ENCODE assay signal across 8 cellular contexts in the genomic region with DNA sequence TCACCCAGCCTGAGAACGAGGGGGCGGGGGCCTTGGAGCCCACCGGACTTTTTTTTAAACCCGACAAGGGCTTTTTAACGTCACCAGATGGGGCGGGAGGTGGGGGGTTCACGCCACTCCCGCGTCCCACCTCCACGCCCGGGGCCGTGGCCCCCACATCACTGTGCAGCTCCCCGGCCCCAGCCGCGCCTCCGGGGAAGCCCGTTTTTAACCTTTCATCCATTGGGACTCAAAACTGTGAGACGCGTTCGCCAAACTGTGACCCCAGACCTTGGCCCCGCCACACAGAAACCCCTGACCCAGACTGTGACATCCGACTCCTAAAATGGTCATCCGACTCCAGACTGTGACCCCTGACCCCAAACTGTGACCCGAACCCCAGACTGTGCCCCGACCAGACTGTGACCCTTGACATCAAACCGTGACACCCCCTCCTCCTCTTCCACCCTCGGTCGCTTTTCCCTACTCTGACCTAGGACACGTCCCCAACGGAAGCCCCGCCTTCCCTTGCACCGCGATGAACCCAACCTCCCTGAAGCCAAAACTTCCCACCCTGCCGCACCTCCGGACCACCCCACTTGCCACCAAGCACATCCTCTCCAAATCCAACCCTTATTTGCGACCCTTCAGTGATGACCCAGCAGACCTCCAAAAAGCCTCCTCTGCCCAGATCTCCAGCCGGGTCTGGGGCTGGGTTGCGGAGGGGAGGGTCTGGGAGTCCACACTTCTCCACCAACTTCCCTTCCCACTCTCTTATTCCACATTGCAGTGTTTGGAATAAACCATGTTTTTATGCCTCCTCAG. TPM values are rescaled to one million over a fixed set of nuclear protein-coding genes. Genes with fewer than 3 reads are reported as not detected.
A peak's percentile ranks its signal among the peaks of the same experiment; 100 is the strongest.
DNase-seq lines count a peak whose midpoint lies in the region; ATAC-seq and TF ChIP-seq lines count a peak whose summit lies in the region.

No MANE protein-coding gene starts in this region.

- H3K4me1 Mint-ChIP-seq in CD8-positive, alpha-beta memory T cell = peaks cover 28 to 48% (median 41%) of the 10 kb centered on the region in 3 donors
- peaks cover 15% of the 10 kb centered on the region for H3K4me1 Mint-ChIP-seq in neural progenitor cell

- no peak overlapping the region for H2BK5ac ChIP-seq in IMR-90 (ENCODE audit: low read depth, low read length, poor library complexity, severe bottlenecking)

- no peak overlapping the region for H2BK15ac ChIP-seq in IMR-90 (ENCODE audit: low read depth, low read length)

- no TSS peak for BruUV-seq in IMR-90 (replicated peaks; lab: Mats Ljungman, UMichigan)

- peaks cover 14% of the 10 kb centered on the region for H3K36me3 ChIP-seq in CD8-positive, alpha-beta memory T cell (ENCODE audit: insufficient read depth, low read length)
- H3K36me3 ChIP-seq in IMR-90 (ENCODE audit: control insufficient read depth, insufficient read depth, low read length) = peaks cover 3% of the 10 kb centered on the region; the same call in 1 of the 2 replicates
- no peaks in the 10 kb centered on the region for H3K36me3 ChIP-seq in breast epithelium
- H3K36me3 ChIP-seq in neural progenitor cell = peaks cover 5% of the 10 kb centered on the region

- peak overlapping the region; percentile 96 for H2AFZ ChIP-seq in IMR-90 (replicated peaks; ENCODE audit: low read length, poor library complexity)
- peak overlapping the region; percentile 94 for H2AFZ ChIP-seq in neural progenitor cell (replicated peaks)

- H3K9ac ChIP-seq in IMR-90 (ENCODE audit: low read depth, low read length) (peak overlapping the region; percentile 15; the same call in 1 of the 2 replicates), neural progenitor cell (no peak overlapping the region)

- no peak overlapping the region; the same call in 1 of the 2 replicates for H4K91ac ChIP-seq in IMR-90 (ENCODE audit: insufficient read depth, low read depth, low read length)

- TF ChIP-seq POLR2A in IMR-90 (IDR thresholded peaks at IDR 0.05; ENCODE audit: low read depth, low read length) (no peak), breast epithelium (IDR thresholded peaks at IDR 0.05) (no peak)

- CTCF ChIA-PET in CD8-positive, alpha-beta memory T cell (lab: Charles Lee) = no interaction called here
- CTCF ChIA-PET in IMR-90 (lab: Yijun Ruan, JAX) = interaction anchor here (0.7 to 1.5 kb wide), 5 partner anchors 16 to 131 kb away, joined by 3 to 4 read pairs (median 3); no protein-coding TSS in a partner anchor

- peak overlapping the region; percentile 78 for H3K27ac ChIP-seq in CD8-positive, alpha-beta memory T cell (ENCODE audit: low read depth, low read length)
- H3K27ac ChIP-seq in IMR-90 (ENCODE audit: insufficient read depth, low read length) (no peak overlapping the region), breast epithelium (peak overlapping the region; percentile 82 to 88), neural progenitor cell (no peak overlapping the region)

- peak overlapping the region; percentile 55 to 67; a peak in 3 of 4 replicates for H4K8ac ChIP-seq in IMR-90 (ENCODE audit: low read depth in 2 of 2, low read length in 2 of 2)

- H2BK120ac ChIP-seq in IMR-90 (ENCODE audit: low read depth, low read length) = no peak overlapping the region

- 0 out of 2 replicates have a peak overlapping the region, but pooled peaks have one; percentile 33 for H3K18ac ChIP-seq in IMR-90 (ENCODE audit: low read depth, low read length)

- ATAC-seq in IMR-90 (ENCODE audit: low read depth) (no peak), HG02970 (IDR thresholded peaks at IDR 0.05; ENCODE audit: low FRiP score, unreplicated experiment) (no peak), HG03108 (IDR thresholded peaks at IDR 0.05; ENCODE audit: unreplicated experiment) (no peak), GM18861 (IDR thresholded peaks at IDR 0.05; ENCODE audit: unreplicated experiment) (no peak)

- DNase-seq in CD8-positive, alpha-beta memory T cell = no peak
- no peak for DNase-seq in IMR-90
- DNase-seq in breast epithelium (ENCODE audit: low spot score in 2 of 2) = no peak
- DNase-seq in neural progenitor cell (ENCODE audit: low spot score) = no peak
- DNase-seq in NK-92 treated with Interleukin-12 subunit alpha and Interleukin-12 subunit beta, amount 100 ng/mL, for 24 hours (lab: John Stamatoyannopoulos, UW) = no peak

- H3K27me3 ChIP-seq in CD8-positive, alpha-beta memory T cell (ENCODE audit: insufficient read depth, low read length, poor library complexity, severe bottlenecking) = peaks cover 13% of the 10 kb centered on the region
- H3K27me3 ChIP-seq in IMR-90 (ENCODE audit: control insufficient read depth, insufficient read depth, low read length) = peaks cover 19% of the 10 kb centered on the region
- H3K27me3 ChIP-seq in breast epithelium = peaks cover 0 to 3% of the 10 kb centered on the region in 2 donors
- H3K27me3 ChIP-seq in neural progenitor cell = peaks cover 37% of the 10 kb centered on the region

- peaks cover 22% of the 10 kb centered on the region for H3F3A ChIP-seq in neural progenitor cell (ENCODE audit: low read depth)

- H3K36me3 Mint-ChIP-seq in CD8-positive, alpha-beta memory T cell = peaks cover 9 to 36% (median 10%) of the 10 kb centered on the region in 3 donors
- H3K36me3 Mint-ChIP-seq in neural progenitor cell = peaks cover 14% of the 10 kb centered on the region

- H3K23ac ChIP-seq in IMR-90 (ENCODE audit: low read depth, low read length) = 0 out of 2 replicates have a peak overlapping the region, but pooled peaks have one; percentile 15

- H3K4me2 ChIP-seq in IMR-90 (ENCODE audit: low read depth, low read length) (peak overlapping the region; percentile 68), neural progenitor cell (peak overlapping the region; percentile 98)

- peaks cover 17 to 18% of the 10 kb centered on the region in 2 donors for H3K27me3 Mint-ChIP-seq in CD8-positive, alpha-beta memory T cell
- peaks cover 2% of the 10 kb centered on the region for H3K27me3 Mint-ChIP-seq in neural progenitor cell (ENCODE audit: insufficient read depth, low read depth)

- no peaks in the 10 kb centered on the region for H4K20me1 ChIP-seq in IMR-90 (ENCODE audit: insufficient read depth, low read length)
- H4K20me1 ChIP-seq in neural progenitor cell (ENCODE audit: low read depth) = no peaks in the 10 kb centered on the region

- peak overlapping the region; percentile 83 for H3K4me3 ChIP-seq in CD8-positive, alpha-beta memory T cell (ENCODE audit: low read length)
- H3K4me3 ChIP-seq in IMR-90 (ENCODE audit: insufficient read depth, low read depth, low read length) = peak overlapping the region; percentile 53
- peak overlapping the region; percentile 86 to 99 (median 99) for H3K4me3 ChIP-seq in breast epithelium
- H3K4me3 ChIP-seq in neural progenitor cell = peak overlapping the region; percentile 89

- H3K9me3 ChIP-seq in CD8-positive, alpha-beta memory T cell (ENCODE audit: low read length) = no peaks in the 10 kb centered on the region
- H3K9me3 ChIP-seq in IMR-90 (ENCODE audit: control insufficient read depth, insufficient read depth, low read length) (no peaks in the 10 kb centered on the region), breast epithelium (no peaks in the 10 kb centered on the region), neural progenitor cell (ENCODE audit: low read depth) (no peaks in the 10 kb centered on the region)

- peak overlapping the region; percentile 87 to 98 (median 96) for H3K4me3 Mint-ChIP-seq in CD8-positive, alpha-beta memory T cell
- peak overlapping the region; percentile 90 for H3K4me3 Mint-ChIP-seq in neural progenitor cell

- peak overlapping the region; percentile 42; the same call in 1 of the 2 replicates for H3K14ac ChIP-seq in IMR-90 (replicated peaks; ENCODE audit: low read depth, low read length)

- dilution Hi-C loops in IMR-90 (cut with HindIII; ENCODE audit: low sequenced_read_pairs, unreplicated experiment) = no loop called here

- peaks cover 7 to 24% of the 10 kb centered on the region in 2 experiments for H3K79me1 ChIP-seq in IMR-90 (ENCODE audit: low read depth in 1 of 2, low read length in 2 of 2)

- peaks cover 18% of the 10 kb centered on the region for H3K79me2 ChIP-seq in neural progenitor cell (ENCODE audit: low read depth)

- H2BK20ac ChIP-seq in IMR-90 (ENCODE audit: low read depth, low read length) = no peak overlapping the region

- TF ChIP-seq RAD21 in IMR-90 (IDR thresholded peaks at IDR 0.05; ENCODE audit: low read length) = no peak

- H3K27ac Mint-ChIP-seq in CD8-positive, alpha-beta memory T cell = peak overlapping the region in 7 of 8 donors; percentile 83 to 99 (median 98)
- H3K27ac Mint-ChIP-seq in neural progenitor cell = peak overlapping the region; percentile 98

- H3K9me1 ChIP-seq in IMR-90 (ENCODE audit: insufficient read depth, low read length) = peaks cover 4% of the 10 kb centered on the region

- TF ChIP-seq CTCF in IMR-90 (conservative IDR thresholded peaks at IDR 0.05; ENCODE audit: low read depth, low read length) (no peak), breast epithelium (IDR thresholded peaks at IDR 0.05) (no peak), neural progenitor cell (IDR thresholded peaks at IDR 0.05) (no peak)

- H4K5ac ChIP-seq in IMR-90 (ENCODE audit: low read depth, low read length) = peak overlapping the region; percentile 88

- peak overlapping the region; percentile 75 for H2AK9ac ChIP-seq in IMR-90 (replicated peaks; ENCODE audit: low read depth, low read length, poor library complexity)

- H3K4me1 ChIP-seq in CD8-positive, alpha-beta memory T cell (ENCODE audit: insufficient read depth, low read length) = peaks cover 19% of the 10 kb centered on the region
- H3K4me1 ChIP-seq in IMR-90 (ENCODE audit: control insufficient read depth, insufficient read depth, low read length) (peaks cover 8% of the 10 kb centered on the region), breast epithelium (peaks cover 10 to 12% of the 10 kb centered on the region in 2 donors), neural progenitor cell (peaks cover 11% of the 10 kb centered on the region)

- H3K4ac ChIP-seq in IMR-90 (ENCODE audit: low read depth, low read length) = peak overlapping the region; percentile 41; the same call in 1 of the 2 replicates

- intact Hi-C loops in IMR-90 (cut with micrococcal nuclease) (no loop called here), breast epithelium (cut with DNase I; ENCODE audit: low total_unique reads) (no loop called here)

- in situ Hi-C loops in IMR-90 (cut with MboI; ENCODE audit: low sequenced_read_pairs) = no loop called here

- H3K56ac ChIP-seq in IMR-90 (ENCODE audit: extremely low read depth, insufficient read depth, low read length) = no peak overlapping the region

- peaks cover 0 to 1% (median 0%) of the 10 kb centered on the region in 5 donors for H3K9me3 Mint-ChIP-seq in CD8-positive, alpha-beta memory T cell
- H3K9me3 Mint-ChIP-seq in neural progenitor cell = peaks cover 6% of the 10 kb centered on the region

- 10% methylated on average over 10 of the region's 38 CpGs; no CpG with 5 or more reads in 1 of the 2 experiments for WGBS in IMR-90 (ENCODE audit: extremely low coverage in 2 of 2, insufficient read length in 1 of 2), 2 experiments

- POLR2A ChIA-PET in CD8-positive, alpha-beta memory T cell (lab: Charles Lee) = interaction anchor here (1.2 to 1.3 kb wide), 2 partner anchors 49 to 111 kb away, joined by 3 to 4 read pairs; no protein-coding TSS in a partner anchor
- POLR2A ChIA-PET in IMR-90 (lab: Charles Lee; ENCODE audit: unreplicated experiment) = no interaction called here

- peak overlapping the region; percentile 53; the same call in 1 of the 2 replicates for H2AK5ac ChIP-seq in IMR-90 (ENCODE audit: low read depth, low read length)

RNA-seq across cellular contexts. Expression of gene GRWD1, which starts 1.5 kb away (rescaled TPM):
- 100 to 1,000 TPM; 105 to 107 TPM for total RNA-seq in CD8-positive, alpha-beta memory T cell
- polyA plus RNA-seq in CD8-positive, alpha-beta memory T cell = 45.6 TPM
- total RNA-seq in IMR-90 (2012; rRNA removed) (22.0 and 32.5 TPM in 2 replicates), breast epithelium (10 to 100 TPM; 25.0 to 35.4 (median 30.1) TPM), neural progenitor cell (ENCODE audit: low replicate concordance) (10.6 and 31.5 TPM in 2 replicates)
- 22.5 and 25.2 TPM in 2 replicates for polyA plus RNA-seq in IMR-90 (2012; rRNA removed)
- 20.0 and 42.6 TPM in 2 replicates for polyA plus RNA-seq in IMR-90 (2012; cell fraction: cytosol; rRNA removed)
- 13.1 and 26.6 TPM in 2 replicates for polyA plus RNA-seq in IMR-90 (2012; cell fraction: nucleus; rRNA removed; ENCODE audit: low replicate concordance)

RNA-seq across cellular contexts. Expression of gene KCNJ14, which starts 11.0 kb away (rescaled TPM):
- total RNA-seq in CD8-positive, alpha-beta memory T cell = 1 to 10 TPM; 1.8 to 2.0 TPM
- 0.12 TPM for polyA plus RNA-seq in CD8-positive, alpha-beta memory T cell
- total RNA-seq in IMR-90 (2012; rRNA removed) (under 0.01 and 0.18 TPM in 2 replicates), breast epithelium (1 to 10 TPM in 2 of 3 donors, under 1 TPM in 1; 0.80 to 1.6 (median 1.0) TPM), neural progenitor cell (ENCODE audit: low replicate concordance) (0.69 and 0.74 TPM in 2 replicates)
- 0.34 and 0.39 TPM in 2 replicates for polyA plus RNA-seq in IMR-90 (2012; rRNA removed)
- polyA plus RNA-seq in IMR-90 (2012; cell fraction: cytosol; rRNA removed) = 0.11 and 0.29 TPM in 2 replicates
- polyA plus RNA-seq in IMR-90 (2012; cell fraction: nucleus; rRNA removed; ENCODE audit: low replicate concordance) = 2.0 and 4.1 TPM in 2 replicates

RNA-seq across cellular contexts. Expression of gene CYTH2, which starts 24.8 kb away (rescaled TPM):
- total RNA-seq in CD8-positive, alpha-beta memory T cell = 10 to 100 TPM; 30.7 to 33.3 TPM
- polyA plus RNA-seq in CD8-positive, alpha-beta memory T cell = 34.8 TPM
- total RNA-seq in IMR-90 (2012; rRNA removed) (35.8 and 38.3 TPM in 2 replicates), breast epithelium (10 to 100 TPM; 42.2 to 74.7 (median 70.4) TPM), neural progenitor cell (ENCODE audit: low replicate concordance) (50.3 and 107 TPM in 2 replicates)
- 56.1 and 62.0 TPM in 2 replicates for polyA plus RNA-seq in IMR-90 (2012; rRNA removed)
- polyA plus RNA-seq in IMR-90 (2012; cell fraction: cytosol; rRNA removed) = 49.6 and 59.9 TPM in 2 replicates
- polyA plus RNA-seq in IMR-90 (2012; cell fraction: nucleus; rRNA removed; ENCODE audit: low replicate concordance) = 149 and 158 TPM in 2 replicates

RNA-seq across cellular contexts. Expression of gene GRIN2D, which starts 50.9 kb away (rescaled TPM):
- under 1 TPM; 0.13 to 0.26 TPM for total RNA-seq in CD8-positive, alpha-beta memory T cell
- polyA plus RNA-seq in CD8-positive, alpha-beta memory T cell = 0.05 TPM
- total RNA-seq in IMR-90 (2012; rRNA removed) (under 0.01 TPM in 2 replicates), breast epithelium (under 1 TPM in 2 of 3 donors, not detected in 1; 0.32 to 0.33 TPM), neural progenitor cell (ENCODE audit: low replicate concordance) (0.28 and 0.45 TPM in 2 replicates)
- 0.23 and 0.24 TPM in 2 replicates for polyA plus RNA-seq in IMR-90 (2012; rRNA removed)
- polyA plus RNA-seq in IMR-90 (2012; cell fraction: cytosol; rRNA removed) = 0.16 and 0.30 TPM in 2 replicates
- polyA plus RNA-seq in IMR-90 (2012; cell fraction: nucleus; rRNA removed; ENCODE audit: low replicate concordance) = 0.30 and 0.69 TPM in 2 replicates

RNA-seq across cellular contexts. Expression of gene KDELR1, which starts 53.0 kb away (rescaled TPM):
- 10 to 100 TPM; 78.7 to 82.9 TPM for total RNA-seq in CD8-positive, alpha-beta memory T cell
- 32.5 TPM for polyA plus RNA-seq in CD8-positive, alpha-beta memory T cell
- total RNA-seq in IMR-90 (2012; rRNA removed) (57.8 and 58.8 TPM in 2 replicates), breast epithelium (10 to 100 TPM; 66.2 to 85.0 (median 68.5) TPM), neural progenitor cell (ENCODE audit: low replicate concordance) (106 and 161 TPM in 2 replicates)
- 171 and 180 TPM in 2 replicates for polyA plus RNA-seq in IMR-90 (2012; rRNA removed)
- 156 and 249 TPM in 2 replicates for polyA plus RNA-seq in IMR-90 (2012; cell fraction: cytosol; rRNA removed)
- polyA plus RNA-seq in IMR-90 (2012; cell fraction: nucleus; rRNA removed; ENCODE audit: low replicate concordance) = 112 and 118 TPM in 2 replicates

Comparison
In these comparisons a context has a peak if more than half of its experiments do, and no peak if none do; other contexts are left out.
1. H3K27ac ChIP-seq: peak in CD8-positive, alpha-beta memory T cell (single experiment) and breast epithelium (2 of 2); none in IMR-90 (single experiment) and neural progenitor cell (single experiment).
2. Peak in every context shown above with its lines, with median percentiles within 50 percentile points of each other: H3K4me3 ChIP-seq.